In the genomic region with DNA sequence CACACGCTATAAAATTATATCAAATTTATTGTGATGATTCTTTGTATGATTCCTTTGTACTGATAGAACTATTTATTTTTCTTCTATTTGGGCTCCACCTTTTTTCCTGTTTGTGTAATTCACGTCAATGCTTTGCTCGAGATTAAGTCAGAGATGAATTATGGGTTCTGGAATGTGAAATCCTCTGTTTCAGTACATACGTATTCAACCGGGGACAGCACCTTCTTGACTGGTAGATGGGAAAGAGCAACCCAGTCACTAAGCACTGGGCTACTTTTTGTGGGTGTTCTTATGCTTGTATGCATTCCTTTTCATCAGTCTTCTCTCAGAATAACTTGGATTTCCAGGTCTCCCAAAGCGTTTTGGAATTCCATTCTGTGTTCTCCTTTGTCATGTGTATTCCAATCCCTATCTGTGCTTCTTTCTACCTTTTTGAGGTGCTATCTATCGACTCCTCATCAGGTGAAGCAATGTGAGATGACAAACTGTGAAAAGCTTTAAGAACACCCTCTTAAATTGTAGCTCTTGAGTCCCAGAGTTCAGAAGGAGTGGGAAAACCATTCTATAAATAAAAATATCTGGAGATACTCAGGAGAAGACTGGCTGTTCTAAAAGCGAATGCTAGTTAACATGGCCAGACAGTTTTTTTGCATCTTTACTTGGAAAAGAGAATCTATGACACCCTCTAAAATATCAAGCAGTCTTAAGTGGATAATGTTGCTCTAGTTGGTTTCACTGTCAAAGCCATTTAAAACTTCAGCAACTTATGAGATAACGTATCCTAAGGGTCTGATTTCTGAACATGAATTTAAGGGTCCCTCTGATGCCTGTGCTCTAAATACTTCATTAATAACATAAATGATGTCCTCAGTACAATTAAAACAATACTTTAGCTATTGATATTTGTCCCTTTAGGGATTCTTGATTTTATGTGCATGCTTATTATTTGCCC, we compare ENCODE assay signal across 9 cellular contexts.
A peak's percentile ranks its signal among the peaks of the same experiment; 100 is the strongest.
DNase-seq lines count a peak whose midpoint lies in the region; ATAC-seq and TF ChIP-seq lines count a peak whose summit lies in the region.
"Had no signal": no experiment of that assay in that cellular context is flagged by ENCODE, and none has a peak within 500 bp of the region (broad histone marks: within the 10 kb centered on the region; RNA-seq: fewer than 3 reads in every experiment).

No MANE protein-coding gene starts in this region.

- no peak overlapping the region for H4K5ac ChIP-seq in H9 (ENCODE audit: insufficient read length, low read depth, low read length)

- no peaks in the 10 kb centered on the region for H3K79me1 ChIP-seq in H9 (ENCODE audit: insufficient read depth, low read depth, low read length, poor library complexity, severe bottlenecking)

- no peak overlapping the region for H3T11ph ChIP-seq in H9 (ENCODE audit: low read length)

- H3K18ac ChIP-seq in H9 (ENCODE audit: insufficient read length, low read depth, low read length): no peak overlapping the region

- H2BK12ac ChIP-seq in H9 (ENCODE audit: insufficient read length, low read depth, low read length): no peak overlapping the region

- no peaks in the 10 kb centered on the region for H3K9me3 ChIP-seq in mucosa of rectum (ENCODE audit: control insufficient read depth in 2 of 2, low read length in 2 of 2)
- H3K9me3 ChIP-seq in aorta (ENCODE audit: control insufficient read depth, low read length): no peaks in the 10 kb centered on the region
- H3K9me3 ChIP-seq in H9 (ENCODE audit: control insufficient read depth, low read depth, low read length): no peaks in the 10 kb centered on the region

- H3K4me3 ChIP-seq in cardiac fibroblast (replicated peaks in 1 of 2; ENCODE audit: low read depth in 2 of 2, low read length in 2 of 2): no peak overlapping the region
- no peak overlapping the region for H3K4me3 ChIP-seq in mucosa of rectum (ENCODE audit: low read length in 2 of 2)
- H3K4me3 ChIP-seq in aorta (ENCODE audit: low read length in 2 of 2): no peak overlapping the region

- DNase-seq in natural killer cell treated with Interleukin-12 subunit alpha and Interleukin-12 subunit beta and Interleukin-15 and Interleukin-18, amount 100 ng/mL, for 72 hours (ENCODE audit: low spot score): no peak
- DNase-seq in natural killer cell (no peak), cardiac fibroblast (ENCODE audit: low read depth in 2 of 2) (peak; percentile 83 to 99), aorta (no peak), H9 (no peak), GDM1 (lab: John Stamatoyannopoulos, UW) (no peak)
- DNase-seq: NCI-H524 treated with DMSO at 0.1 percent for 48 hours had no signal

- H3K9me3 Mint-ChIP-seq in natural killer cell treated with Interleukin-12 subunit alpha and Interleukin-12 subunit beta and Interleukin-15 and Interleukin-18, amount 100 ng/mL, for 72 hours: peaks cover 7% of the 10 kb centered on the region
- H3K9me3 Mint-ChIP-seq in natural killer cell (no peaks in the 10 kb centered on the region), H9 (no peaks in the 10 kb centered on the region)

- H2AK5ac ChIP-seq in H9 (ENCODE audit: insufficient read length, low read length): no peak overlapping the region

- H4K91ac ChIP-seq in H9 (ENCODE audit: insufficient read length, low read depth, low read length): no peak overlapping the region

- no peak overlapping the region for H3K23ac ChIP-seq in H9 (ENCODE audit: insufficient read length, low read depth, low read length)

- H3K4me1 ChIP-seq in mucosa of rectum (ENCODE audit: control insufficient read depth in 2 of 2, insufficient read depth in 2 of 2, low read length in 2 of 2): peaks cover 2 to 5% of the 10 kb centered on the region in 2 donors
- H3K4me1 ChIP-seq in aorta (ENCODE audit: control insufficient read depth in 1 of 2, insufficient read depth in 2 of 2, low read length in 2 of 2): peaks cover 3 to 13% of the 10 kb centered on the region in 2 donors
- no peaks in the 10 kb centered on the region for H3K4me1 ChIP-seq in H9 (ENCODE audit: insufficient read depth, low read length)

- TF ChIP-seq CTCF in natural killer cell (IDR thresholded peaks at IDR 0.05) (no peak), cardiac fibroblast (IDR thresholded peaks at IDR 0.05; ENCODE audit: low read depth, low read length) (no peak), H9 (conservative IDR thresholded peaks at IDR 0.05) (no peak)

- no peak overlapping the region for H4K8ac ChIP-seq in H9 (replicated peaks; ENCODE audit: insufficient read length, low read depth, low read length)

- H3K4ac ChIP-seq in H9 (ENCODE audit: low read depth, low read length): no peak overlapping the region

- peaks cover 4% of the 10 kb centered on the region for H3K36me3 Mint-ChIP-seq in natural killer cell treated with Interleukin-12 subunit alpha and Interleukin-12 subunit beta and Interleukin-15 and Interleukin-18, amount 100 ng/mL, for 72 hours
- no peaks in the 10 kb centered on the region for H3K36me3 Mint-ChIP-seq in natural killer cell
- H3K36me3 Mint-ChIP-seq in H9 (ENCODE audit: insufficient read depth in 1 of 3, low read depth in 3 of 3): no peaks in the 10 kb centered on the region

- H3K27me3 ChIP-seq in mucosa of rectum (ENCODE audit: control insufficient read depth in 2 of 2, insufficient read depth in 2 of 2, low read length in 2 of 2): no peaks in the 10 kb centered on the region
- H3K27me3 ChIP-seq in aorta (ENCODE audit: control insufficient read depth in 1 of 2, insufficient read depth in 2 of 2, low read length in 1 of 2): no peaks in the 10 kb centered on the region
- no peaks in the 10 kb centered on the region for H3K27me3 ChIP-seq in H9 (ENCODE audit: insufficient read depth, low read length)

- H3K27ac ChIP-seq in mucosa of rectum (ENCODE audit: low read depth in 2 of 2, low read length in 2 of 2): peak overlapping the region; percentile 38 to 62
- peak overlapping the region; percentile 80 to 82 for H3K27ac ChIP-seq in aorta (ENCODE audit: low read depth in 1 of 2, low read length in 2 of 2)
- no peak overlapping the region for H3K27ac ChIP-seq in H9 (ENCODE audit: insufficient read length, low read depth, low read length)

- H3K79me2 ChIP-seq in H9 (ENCODE audit: insufficient read depth, low read length): no peaks in the 10 kb centered on the region

- no peak overlapping the region for H3K56ac ChIP-seq in H9 (ENCODE audit: insufficient read length, low read depth, low read length)

- H3K23me2 ChIP-seq in H9 (ENCODE audit: insufficient read length, low read depth, low read length, poor library complexity, severe bottlenecking): no peaks in the 10 kb centered on the region

- no peak for ATAC-seq in natural killer cell treated with Interleukin-12 subunit alpha and Interleukin-12 subunit beta and Interleukin-15 and Interleukin-18, amount 100 ng/mL, for 72 hours
- ATAC-seq in natural killer cell (no peak), aorta (ENCODE audit: low FRiP score) (no peak), HG03378 (IDR thresholded peaks at IDR 0.05; ENCODE audit: unreplicated experiment) (no peak)

- WGBS in aorta, 2 donors: 28 to 31% methylated on average over 9 of the region's 9 CpGs
- WGBS in H9 (ENCODE audit: extremely low coverage, insufficient read length, low lambda C conversion rate): no CpG with 5 or more reads among the region's 9 CpGs

- H3K36me3 ChIP-seq in mucosa of rectum (ENCODE audit: control insufficient read depth in 2 of 2, insufficient read depth in 2 of 2, low read length in 2 of 2): no peaks in the 10 kb centered on the region
- no peaks in the 10 kb centered on the region for H3K36me3 ChIP-seq in aorta (ENCODE audit: control insufficient read depth in 1 of 2, insufficient read depth in 2 of 2, low read length in 1 of 2)

- H4K20me1 ChIP-seq in H9 (ENCODE audit: control insufficient read depth, insufficient read depth, insufficient read length): no peaks in the 10 kb centered on the region

- H3K4me2 ChIP-seq in H9 (ENCODE audit: insufficient read depth, insufficient read length, low read length): no peak overlapping the region

- H2BK15ac ChIP-seq in H9 (ENCODE audit: low read depth, low read length): no peak overlapping the region

- no peak overlapping the region for H2AFZ ChIP-seq in H9 (ENCODE audit: low read length)

- no peak overlapping the region for H2BK5ac ChIP-seq in H9 (ENCODE audit: insufficient read length, low read length)

- H3K4me1 Mint-ChIP-seq in natural killer cell treated with Interleukin-12 subunit alpha and Interleukin-12 subunit beta and Interleukin-15 and Interleukin-18, amount 100 ng/mL, for 72 hours (ENCODE audit: low read depth in 2 of 2): peaks cover 17 to 27% of the 10 kb centered on the region in 2 donors
- H3K4me1 Mint-ChIP-seq in natural killer cell: no peaks in the 10 kb centered on the region
- H3K4me1 Mint-ChIP-seq in H9: peaks cover 10 to 29% of the 10 kb centered on the region in 2 experiments

- peak overlapping the region; percentile 91 to 92 for H3K27ac Mint-ChIP-seq in natural killer cell treated with Interleukin-12 subunit alpha and Interleukin-12 subunit beta and Interleukin-15 and Interleukin-18, amount 100 ng/mL, for 72 hours
- H3K27ac Mint-ChIP-seq in natural killer cell (no peak overlapping the region), H9 (peak overlapping the region in 1 of 3 experiments; percentile 32; a peak in 1 of 7 replicates)

- no peak overlapping the region for H2BK120ac ChIP-seq in H9 (ENCODE audit: low read depth, low read length, poor library complexity, severe bottlenecking)

- H3K14ac ChIP-seq in H9 (ENCODE audit: insufficient read depth, low read length): no peak overlapping the region

- intact Hi-C loops in natural killer cell (cut with micrococcal nuclease) (no loop called here), aorta (cut with DNase I) (no loop called here)

- H3K4me3 Mint-ChIP-seq in natural killer cell treated with Interleukin-12 subunit alpha and Interleukin-12 subunit beta and Interleukin-15 and Interleukin-18, amount 100 ng/mL, for 72 hours: peak overlapping the region; percentile 80
- no peak overlapping the region for H3K4me3 Mint-ChIP-seq in natural killer cell
- H3K4me3 Mint-ChIP-seq in H9: no peak overlapping the region

- H2BK20ac ChIP-seq in H9 (ENCODE audit: low read depth, low read length, poor library complexity, severe bottlenecking): no peak overlapping the region

- H3K27me3 Mint-ChIP-seq in natural killer cell treated with Interleukin-12 subunit alpha and Interleukin-12 subunit beta and Interleukin-15 and Interleukin-18, amount 100 ng/mL, for 72 hours: peaks cover 0 to 2% of the 10 kb centered on the region in 2 donors
- H3K27me3 Mint-ChIP-seq in natural killer cell (ENCODE audit: low read depth in 2 of 2) (peaks cover 0 to 6% of the 10 kb centered on the region in 2 donors), H9 (ENCODE audit: low read depth) (no peaks in the 10 kb centered on the region)

- H3K9ac ChIP-seq in mucosa of rectum (ENCODE audit: low read depth in 1 of 2, low read length in 2 of 2) (no peak overlapping the region), H9 (ENCODE audit: extremely low read depth, insufficient read length, low read length) (no peak overlapping the region)

Comparison
In these comparisons a context has a peak if more than half of its experiments do, and no peak if none do; other contexts are left out.
1. H3K27ac Mint-ChIP-seq: peak in natural killer cell treated with Interleukin-12 subunit alpha and Interleukin-12 subunit beta and Interleukin-15 and Interleukin-18, amount 100 ng/mL, for 72 hours (2 of 2); none in natural killer cell (0 of 2).
2. DNase-seq: peak in cardiac fibroblast (2 of 2); none in natural killer cell treated with Interleukin-12 subunit alpha and Interleukin-12 subunit beta and Interleukin-15 and Interleukin-18, amount 100 ng/mL, for 72 hours (single experiment), natural killer cell (single experiment), aorta (0 of 2), H9 (single experiment) and GDM1 (single experiment).